17 cellular contexts compared by ENCODE assay signal in genomic region chr4:73721419-73721818, GRCh38. TPM values are rescaled to one million over a fixed set of nuclear protein-coding genes. Genes with fewer than 3 reads are reported as not detected.
DNase-seq lines count a peak whose midpoint lies in the region; ATAC-seq and TF ChIP-seq lines count a peak whose summit lies in the region.
"Had no signal": no experiment of that assay in that cellular context is flagged by ENCODE, and none has a peak within 500 bp of the region (broad histone marks: within the 10 kb centered on the region; RNA-seq: fewer than 3 reads in every experiment).

No MANE protein-coding gene starts in this region.

- no peak overlapping the region for H3K4me2 ChIP-seq in GM23338

- H3K36me3 ChIP-seq in neutrophil (no peaks in the 10 kb centered on the region), GM23338 (ENCODE audit: insufficient read depth) (no peaks in the 10 kb centered on the region)
- H3K36me3 ChIP-seq: esophagus squamous epithelium, sigmoid colon had no signal

- peaks cover 72 to 83% of the 10 kb centered on the region in 2 experiments for H3K4me1 ChIP-seq in neutrophil (ENCODE audit: control insufficient read depth in 1 of 2, insufficient read depth in 1 of 2, low read depth in 1 of 2, low read length in 1 of 2)
- no peaks in the 10 kb centered on the region for H3K4me1 ChIP-seq in GM23338 (ENCODE audit: insufficient read depth)
- H3K4me1 ChIP-seq: Caco-2 had no signal

- no peaks in the 10 kb centered on the region for H3F3A ChIP-seq in GM23338 (replicated peaks; ENCODE audit: low read depth)

- no peak overlapping the region for H3K27ac Mint-ChIP-seq in activated T-cell treated with anti-CD3 and anti-CD28 coated beads, Interleukin-2, amount 50 U/mL, for 72 hours
- H3K27ac Mint-ChIP-seq in GM23338: no peak overlapping the region
- H3K27ac Mint-ChIP-seq: activated CD4-positive, alpha-beta T cell treated with anti-CD3 and anti-CD28 coated beads, Interleukin-2, amount 10 ng/mL, durations not matched to agents 7 days and 5 days; naive thymus-derived CD4-positive, alpha-beta T cell; T-helper 1 cell treated with Interleukin-12 subunit alpha and Interleukin-12 subunit beta and Interleukin-4 antibody, amounts not matched to agents 30 μg/mL and 1 μg/mL, for 36 hours had no signal

- H3K36me3 Mint-ChIP-seq in activated T-cell treated with anti-CD3 and anti-CD28 coated beads, Interleukin-2, amount 50 U/mL, for 72 hours (ENCODE audit: insufficient read depth in 2 of 2): no peaks in the 10 kb centered on the region
- no peaks in the 10 kb centered on the region for H3K36me3 Mint-ChIP-seq in GM23338 (ENCODE audit: low read depth)
- H3K36me3 Mint-ChIP-seq: naive thymus-derived CD4-positive, alpha-beta T cell had no signal

- H3K79me2 ChIP-seq in GM23338 (replicated peaks; ENCODE audit: insufficient read depth): no peaks in the 10 kb centered on the region

- no peak for ATAC-seq in activated T-cell treated with anti-CD3 and anti-CD28 coated beads, Interleukin-2, amount 50 U/mL, for 72 hours (replicated peaks in 1 of 2)
- ATAC-seq in GM23338: no peak
- ATAC-seq: naive thymus-derived CD4-positive, alpha-beta T cell had no signal

- no peaks in the 10 kb centered on the region for H4K20me1 ChIP-seq in GM23338 (replicated peaks; ENCODE audit: insufficient read depth)

- H2AFZ ChIP-seq in GM23338: no peak overlapping the region

- DNase-seq in GF-D8 (lab: John Stamatoyannopoulos, UW) (peak; percentile 7), NOMO-1 treated with DMSO at 0.1 percent for 48 hours (lab: John Stamatoyannopoulos, UW; ENCODE audit: unreplicated experiment) (peak; percentile 58), choroid plexus epithelial cell (ENCODE audit: low read depth) (peak; percentile 84), AG08396 (ENCODE audit: low spot score) (no peak), GM23338 (ENCODE audit: low spot score) (no peak), DMS 273 (lab: John Stamatoyannopoulos, UW; ENCODE audit: unreplicated experiment) (no peak)
- DNase-seq in activated T-cell treated with anti-CD3 and anti-CD28 coated beads, Interleukin-2, amount 50 U/mL, for 72 hours: no peak
- DNase-seq: activated CD4-positive, alpha-beta T cell treated with anti-CD3 and anti-CD28 coated beads, Interleukin-2, amount 10 ng/mL, durations not matched to agents 7 days and 5 days; Caco-2; esophagus squamous epithelium; naive thymus-derived CD4-positive, alpha-beta T cell; NCI-H1092 treated with DMSO at 0.1 percent for 48 hours; NCI-H82; sigmoid colon had no signal

- TF ChIP-seq CTCF in choroid plexus epithelial cell (conservative IDR thresholded peaks at IDR 0.05; ENCODE audit: low read depth, low read length) (no peak), neutrophil (IDR thresholded peaks at IDR 0.05) (no peak), GM23338 (conservative IDR thresholded peaks at IDR 0.05; ENCODE audit: low read depth in 2 of 2) (no peak)

- H3K4me3 Mint-ChIP-seq in activated T-cell treated with anti-CD3 and anti-CD28 coated beads, Interleukin-2, amount 50 U/mL, for 72 hours: no peak overlapping the region
- H3K4me3 Mint-ChIP-seq in GM23338: no peak overlapping the region
- H3K4me3 Mint-ChIP-seq: activated CD4-positive, alpha-beta T cell treated with anti-CD3 and anti-CD28 coated beads, Interleukin-2, amount 10 ng/mL, durations not matched to agents 7 days and 5 days; central memory CD8-positive, alpha-beta T cell; naive thymus-derived CD4-positive, alpha-beta T cell; T-helper 1 cell treated with Interleukin-12 subunit alpha and Interleukin-12 subunit beta and Interleukin-4 antibody, amounts not matched to agents 30 μg/mL and 1 μg/mL, for 36 hours had no signal

- H3K27ac ChIP-seq in neutrophil (peak overlapping the region; percentile 97), GM23338 (ENCODE audit: low read depth) (no peak overlapping the region)
- H3K27ac ChIP-seq: sigmoid colon had no signal

- H3K9me2 ChIP-seq in GM23338 (ENCODE audit: insufficient read depth): peaks cover 3% of the 10 kb centered on the region; the same call in 1 of the 2 replicates

- H3K9me3 Mint-ChIP-seq in activated T-cell treated with anti-CD3 and anti-CD28 coated beads, Interleukin-2, amount 50 U/mL, for 72 hours: peaks cover 0 to 4% of the 10 kb centered on the region in 2 donors
- no peaks in the 10 kb centered on the region for H3K9me3 Mint-ChIP-seq in GM23338
- H3K9me3 Mint-ChIP-seq: central memory CD8-positive, alpha-beta T cell; T-helper 1 cell treated with Interleukin-12 subunit alpha and Interleukin-12 subunit beta and Interleukin-4 antibody, amounts not matched to agents 30 μg/mL and 1 μg/mL, for 36 hours had no signal

- no peaks in the 10 kb centered on the region for H3K27me3 ChIP-seq in neutrophil
- no peaks in the 10 kb centered on the region for H3K27me3 ChIP-seq in GM23338 (ENCODE audit: insufficient read depth)
- H3K27me3 ChIP-seq: esophagus squamous epithelium, sigmoid colon had no signal

- peaks cover 7% of the 10 kb centered on the region for H3K27me3 Mint-ChIP-seq in activated T-cell treated with anti-CD3 and anti-CD28 coated beads, Interleukin-2, amount 50 U/mL, for 72 hours (ENCODE audit: low read depth)
- no peaks in the 10 kb centered on the region for H3K27me3 Mint-ChIP-seq in GM23338 (ENCODE audit: insufficient read depth, low read depth, poor library complexity)
- H3K27me3 Mint-ChIP-seq: activated CD4-positive, alpha-beta T cell treated with anti-CD3 and anti-CD28 coated beads, Interleukin-2, amount 10 ng/mL, durations not matched to agents 7 days and 5 days; central memory CD8-positive, alpha-beta T cell; naive thymus-derived CD4-positive, alpha-beta T cell had no signal

- H3K9me3 ChIP-seq in neutrophil: no peaks in the 10 kb centered on the region
- H3K9me3 ChIP-seq: Caco-2, esophagus squamous epithelium, sigmoid colon had no signal

- H3K4me1 Mint-ChIP-seq in activated T-cell treated with anti-CD3 and anti-CD28 coated beads, Interleukin-2, amount 50 U/mL, for 72 hours (ENCODE audit: low read depth): peaks cover 9% of the 10 kb centered on the region
- H3K4me1 Mint-ChIP-seq in GM23338: 0 out of 3 replicates have a peak, but pooled peaks cover 3% of the 10 kb centered on the region
- H3K4me1 Mint-ChIP-seq: central memory CD8-positive, alpha-beta T cell had no signal

- H3K4me3 ChIP-seq in choroid plexus epithelial cell (ENCODE audit: low read depth, low read length): no peak overlapping the region
- peak overlapping the region in 1 of 2 experiments; percentile 5 for H3K4me3 ChIP-seq in neutrophil (ENCODE audit: low read depth in 1 of 2, low read length in 1 of 2)
- no peak overlapping the region for H3K4me3 ChIP-seq in GM23338
- H3K4me3 ChIP-seq: esophagus squamous epithelium, sigmoid colon had no signal

TF ChIP-seq in GM23338, 12 proteins besides CTCF, POLR2A, EP300 and RAD21 (continues in another document):
- TF ChIP-seq JUNB (IDR thresholded peaks at IDR 0.05; ENCODE audit: unreplicated experiment) (no peak), ZNF114 (CRISPR knock-in tag; IDR thresholded peaks at IDR 0.05) (no peak), POLR2AphosphoS5 (IDR thresholded peaks at IDR 0.05; ENCODE audit: low read depth) (no peak), EZH2phosphoT487 (IDR thresholded peaks at IDR 0.05; ENCODE audit: unreplicated experiment) (no peak)

RNA-seq across cellular contexts. Expression of gene CXCL8, which starts 18.9 kb away (rescaled TPM):
- total RNA-seq in activated T-cell treated with anti-CD3 and anti-CD28 coated beads, Interleukin-2, amount 50 U/mL, for 72 hours: 1 to 10 TPM in 1 of 2 donors, under 1 TPM in 1; 0.94 to 2.0 TPM
- not detected in 2 replicates for total RNA-seq in GM23338 (2014; rRNA removed; shearing (Covaris generic))
- polyA plus RNA-seq in GM23338 (2016; fragmentation: Nextera tagmentation; extraction: Ambion mirVana): 0.11 and 0.12 TPM in 2 replicates

Comparison
In these comparisons a context has a peak if more than half of its experiments do, and no peak if none do; other contexts are left out.
1. DNase-seq: peak in GF-D8 (single experiment), NOMO-1 treated with DMSO at 0.1 percent for 48 hours (single experiment) and choroid plexus epithelial cell (single experiment); none in activated T-cell treated with anti-CD3 and anti-CD28 coated beads, Interleukin-2, amount 50 U/mL, for 72 hours (0 of 2), AG08396 (single experiment), GM23338 (single experiment) and DMS 273 (single experiment).